ENCODE assay signal across 27 cellular contexts in genomic region chr5:95986001-95986400, GRCh38. TPM values are rescaled to one million over a fixed set of nuclear protein-coding genes. Genes with fewer than 3 reads are reported as not detected.
A peak's percentile ranks its signal among the peaks of the same experiment; 100 is the strongest.
DNase-seq lines count a peak whose midpoint lies in the region; ATAC-seq, FAIRE-seq and TF ChIP-seq lines count a peak whose summit lies in the region.
"Had no signal": no experiment of that assay in that cellular context is flagged by ENCODE, and none has a peak within 500 bp of the region (broad histone marks: within the 10 kb centered on the region; RNA-seq: fewer than 3 reads in every experiment).

No MANE protein-coding gene starts in this region.

- no peak overlapping the region for H3K4me3 Mint-ChIP-seq in astrocyte (ENCODE audit: unreplicated experiment)
- H3K4me3 Mint-ChIP-seq: activated T-cell treated with anti-CD3 and anti-CD28 coated beads, Interleukin-2, amount 50 U/mL, for 24 hours; B cell; memory B cell had no signal

- H4K20me1 ChIP-seq in astrocyte (ENCODE audit: insufficient read depth, low read length), result no peaks in the 10 kb centered on the region

- H3K27me3 ChIP-seq in astrocyte (ENCODE audit: insufficient read depth, low read length) (no peaks in the 10 kb centered on the region), muscle layer of colon (ENCODE audit: control insufficient read depth in 1 of 2, insufficient read depth in 2 of 2, low read length in 2 of 2) (no peaks in the 10 kb centered on the region), stomach smooth muscle (ENCODE audit: control insufficient read depth in 1 of 2, insufficient read depth in 2 of 2, low read length in 2 of 2) (no peaks in the 10 kb centered on the region), WERI-Rb-1 (ENCODE audit: insufficient read depth, low read depth, severe bottlenecking) (no peaks in the 10 kb centered on the region)
- H3K27me3 ChIP-seq: esophagus squamous epithelium, testis had no signal

- H3K4me1 Mint-ChIP-seq in astrocyte (ENCODE audit: low read depth, unreplicated experiment), result peaks cover 30% of the 10 kb centered on the region
- H3K4me1 Mint-ChIP-seq: B cell, memory B cell had no signal

- no peak overlapping the region for H2AFZ ChIP-seq in astrocyte (ENCODE audit: low read depth, low read length)

- no peaks in the 10 kb centered on the region for H3K36me3 Mint-ChIP-seq in astrocyte (ENCODE audit: low read depth, unreplicated experiment)
- H3K36me3 Mint-ChIP-seq: memory B cell had no signal

- no peaks in the 10 kb centered on the region for H3K79me2 ChIP-seq in astrocyte (ENCODE audit: insufficient read depth, low read length)

- H3K9ac ChIP-seq in astrocyte (ENCODE audit: low read length) (no peak overlapping the region), muscle layer of colon (ENCODE audit: low read length) (peak overlapping the region; percentile 10), stomach smooth muscle (ENCODE audit: low read length in 2 of 2) (peak overlapping the region in 1 of 2 donors; percentile 39)

- no peaks in the 10 kb centered on the region for H3K27me3 Mint-ChIP-seq in astrocyte (ENCODE audit: low read depth, unreplicated experiment)
- H3K27me3 Mint-ChIP-seq: B cell, memory B cell had no signal

- ATAC-seq in GM21360 (IDR thresholded peaks at IDR 0.05; ENCODE audit: unreplicated experiment), result no peak

- H3K9me3 ChIP-seq in astrocyte (ENCODE audit: insufficient read depth, low read depth, low read length) (no peaks in the 10 kb centered on the region), muscle layer of colon (ENCODE audit: low read length) (no peaks in the 10 kb centered on the region), stomach smooth muscle (ENCODE audit: control insufficient read depth in 2 of 2, low read length in 2 of 2) (no peaks in the 10 kb centered on the region), WERI-Rb-1 (ENCODE audit: severe bottlenecking) (no peaks in the 10 kb centered on the region)
- H3K9me3 ChIP-seq: esophagus squamous epithelium, testis had no signal

- FAIRE-seq in H54 (lab: Jason Lieb, UNC) (peak; percentile 77), astrocyte (lab: Jason Lieb, UNC) (no peak)
- FAIRE-seq: GM12891, HTR-8/SVneo had no signal

- DNase-seq in H54 (ENCODE audit: insufficient read length, low spot score) (no peak), astrocyte (ENCODE audit: low read depth) (peak; percentile 53), SW480 (ENCODE audit: low spot score) (no peak), WERI-Rb-1 (no peak)
- DNase-seq: activated CD8-positive, alpha-beta memory T cell treated with anti-CD3 and anti-CD28 coated beads for 24 hours; activated naive CD4-positive, alpha-beta T cell; activated T-cell treated with anti-CD3 and anti-CD28 coated beads, Interleukin-2, amount 50 U/mL, for 24 hours; amygdala; cerebellar nuclear complex; DMS79 treated with DMSO at 0.1 percent for 48 hours; effector memory CD4-positive, alpha-beta T cell; esophagus squamous epithelium; kidney glomerular epithelial cell; NCI-H1092 treated with DMSO at 0.1 percent for 48 hours; NCI-H2081 treated with DMSO at 0.1 percent for 48 hours; NCI-H446; occipital lobe; SHP77; stimulated activated CD4-positive, alpha-beta T cell treated with anti-CD3 and anti-CD28 coated beads, Interleukin-1b, Interleukin-23, amount 100 ng/mL, for 48 hours; testis had no signal

- no peaks in the 10 kb centered on the region for H3K9me3 Mint-ChIP-seq in astrocyte (ENCODE audit: unreplicated experiment)
- H3K9me3 Mint-ChIP-seq: activated T-cell treated with anti-CD3 and anti-CD28 coated beads, Interleukin-2, amount 50 U/mL, for 24 hours; memory B cell had no signal

- TF ChIP-seq POLR2A in H54 (IDR thresholded peaks at IDR 0.05; ENCODE audit: low read depth, low read length), result no peak

- TF ChIP-seq CTCF in astrocyte (IDR thresholded peaks at IDR 0.05; ENCODE audit: insufficient read depth, low read depth, low read length), result no peak
- no peak for TF ChIP-seq CTCF in WERI-Rb-1 (IDR thresholded peaks at IDR 0.05; ENCODE audit: low read depth, low read length)

- H3K36me3 ChIP-seq in astrocyte (ENCODE audit: insufficient read depth, low read length) (no peaks in the 10 kb centered on the region), muscle layer of colon (ENCODE audit: insufficient read depth, low read length) (no peaks in the 10 kb centered on the region), stomach smooth muscle (ENCODE audit: control insufficient read depth in 2 of 2, insufficient read depth in 2 of 2, low read length in 2 of 2) (no peaks in the 10 kb centered on the region), WERI-Rb-1 (no peaks in the 10 kb centered on the region)
- H3K36me3 ChIP-seq: esophagus squamous epithelium had no signal

- no peak overlapping the region for H3K4me2 ChIP-seq in astrocyte (ENCODE audit: low read length)

- H3K27ac ChIP-seq in astrocyte (ENCODE audit: low read depth, low read length) (no peak overlapping the region), muscle layer of colon (ENCODE audit: low read depth, low read length) (no peak overlapping the region), stomach smooth muscle (ENCODE audit: low read length) (peak overlapping the region; percentile 2), WERI-Rb-1 (no peak overlapping the region)
- H3K27ac ChIP-seq: esophagus squamous epithelium, testis had no signal

- H3K4me3 ChIP-seq in astrocyte (ENCODE audit: insufficient read depth, low read depth, low read length) (no peak overlapping the region), muscle layer of colon (ENCODE audit: low read depth in 1 of 2, low read length in 2 of 2) (no peak overlapping the region), stomach smooth muscle (ENCODE audit: low read length in 2 of 2) (no peak overlapping the region), WERI-Rb-1 (ENCODE audit: low read depth, low read length) (no peak overlapping the region)
- H3K4me3 ChIP-seq: esophagus squamous epithelium, testis had no signal

- H3K27ac Mint-ChIP-seq in astrocyte (ENCODE audit: unreplicated experiment), result peak overlapping the region; percentile 53
- H3K27ac Mint-ChIP-seq: activated T-cell treated with anti-CD3 and anti-CD28 coated beads, Interleukin-2, amount 50 U/mL, for 24 hours; B cell; memory B cell had no signal

- H3K4me1 ChIP-seq in astrocyte (ENCODE audit: insufficient read depth, low read length), result peaks cover 2% of the 10 kb centered on the region
- H3K4me1 ChIP-seq in muscle layer of colon (ENCODE audit: insufficient read depth, low read length), result no peaks in the 10 kb centered on the region
- no peaks in the 10 kb centered on the region for H3K4me1 ChIP-seq in stomach smooth muscle (ENCODE audit: control insufficient read depth, insufficient read depth, low read length)
- H3K4me1 ChIP-seq: testis had no signal

RNA-seq across cellular contexts. Expression of gene ELL2, which starts 24.4 kb away (rescaled TPM):
- total RNA-seq in astrocyte, result 107 and 118 TPM in 2 replicates
